1 cellular context compared by ENCODE assay signal in the genomic region with DNA sequence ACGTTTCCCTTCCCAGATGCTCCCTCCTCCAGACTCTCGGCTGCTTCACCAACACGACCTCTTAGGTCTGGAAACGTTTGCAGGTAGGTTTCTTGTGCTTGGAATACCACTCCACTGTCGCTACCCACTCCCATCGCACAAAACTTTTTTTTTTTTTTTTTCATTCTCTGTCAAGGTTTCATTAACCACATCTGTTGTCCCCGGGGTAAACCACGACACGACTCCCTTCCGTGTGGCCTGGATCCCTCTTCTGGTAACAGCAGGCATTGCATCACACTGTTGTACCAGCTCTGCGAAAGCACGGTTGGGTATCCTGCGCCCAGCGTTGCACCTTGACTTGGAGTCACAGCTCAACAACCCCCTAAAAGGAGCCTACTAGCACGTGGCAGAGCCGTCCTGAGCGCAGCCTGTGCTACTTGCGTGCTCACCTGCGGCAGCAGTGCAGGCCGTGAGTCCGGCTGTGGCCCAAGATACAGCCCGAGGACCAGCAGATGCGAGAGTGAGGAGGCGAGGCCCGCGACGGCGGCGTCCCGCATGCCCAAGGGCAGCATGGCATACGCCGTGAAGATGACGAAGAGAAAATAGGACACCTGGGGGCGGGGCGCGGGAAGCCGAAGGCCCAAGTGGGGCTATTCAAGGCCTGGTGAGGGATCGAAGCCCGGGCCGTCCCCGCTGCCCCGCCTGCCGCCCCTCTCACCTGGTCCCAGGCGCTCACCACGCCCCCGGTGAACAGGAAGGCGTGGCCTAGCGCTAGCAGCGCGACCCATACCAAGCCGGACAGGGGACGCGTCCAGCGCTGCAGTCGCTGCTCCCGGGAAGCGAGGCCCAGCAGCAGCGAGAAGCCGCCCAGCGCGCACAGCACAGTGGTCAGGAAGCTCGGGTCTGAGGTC.
TF ChIP-seq lines count a peak whose summit lies in the region.

No MANE protein-coding gene starts in this region.

TF ChIP-seq in endothelial cell of umbilical vein, 7 proteins besides CTCF, POLR2A, EP300 and RAD21:
- no peak for TF ChIP-seq MAX (IDR thresholded peaks at IDR 0.05; ENCODE audit: insufficient read depth, insufficient read length)
- no peak for TF ChIP-seq EZH2 (IDR thresholded peaks at IDR 0.05; ENCODE audit: borderline replicate concordance, low read depth, low read length, severe bottlenecking)
- TF ChIP-seq JUN (IDR thresholded peaks at IDR 0.05; ENCODE audit: borderline replicate concordance, insufficient read depth, insufficient read length, low read depth) = no peak
- TF ChIP-seq MYC (IDR thresholded peaks at IDR 0.05; ENCODE audit: low read depth, low read length) = no peak
- TF ChIP-seq POLR2AphosphoS5 (IDR thresholded peaks at IDR 0.05; ENCODE audit: insufficient read depth, low read depth, low read length) = no peak
- TF ChIP-seq FOS (IDR thresholded peaks at IDR 0.05; ENCODE audit: borderline replicate concordance, insufficient read depth, low read length) = no peak
- TF ChIP-seq GATA2 (IDR thresholded peaks at IDR 0.05; ENCODE audit: insufficient read depth, insufficient read length, low read depth, low read length) = no peak
